In genomic region chr17:39747745-39748144, GRCh38 we compare ENCODE assay signal across 1 cellular context.
TF ChIP-seq lines count a peak whose summit lies in the region.

No MANE protein-coding gene starts in this region.

TF ChIP-seq in HepG2, 621 proteins besides CTCF, POLR2A, EP300 and RAD21:
- TF ChIP-seq ZNF800 (CRISPR knock-in tag; IDR thresholded peaks at IDR 0.05), result 0 out of 2 replicates have a peak, but pooled peaks have one; percentile 27
- TF ChIP-seq AKNA (CRISPR knock-in tag; IDR thresholded peaks at IDR 0.05; ENCODE audit: borderline replicate concordance), result no peak
- peak; percentile 23; the same call in 1 of the 2 replicates for TF ChIP-seq RBFOX2 (IDR thresholded peaks at IDR 0.05; ENCODE audit: low read depth, low read length)
- TF ChIP-seq DZIP1 (CRISPR knock-in tag; IDR thresholded peaks at IDR 0.05), result peak; percentile 43; the same call in 1 of the 2 replicates
- TF ChIP-seq ELF3 (CRISPR knock-in tag; IDR thresholded peaks at IDR 0.05), result no peak
- no peak for TF ChIP-seq POGK (CRISPR knock-in tag; conservative IDR thresholded peaks at IDR 0.05)
- 0 out of 2 replicates have a peak, but pooled peaks have one; percentile 22 for TF ChIP-seq NRL (CRISPR knock-in tag; IDR thresholded peaks at IDR 0.05; ENCODE audit: borderline replicate concordance)
- TF ChIP-seq ZKSCAN1 (IDR thresholded peaks at IDR 0.05; ENCODE audit: low read length), result peak; percentile 30; the same call in 1 of the 2 replicates
- no peak for TF ChIP-seq FOXP1 (IDR thresholded peaks at IDR 0.05)
- no peak for TF ChIP-seq FOXP1 (CRISPR knock-in tag; IDR thresholded peaks at IDR 0.05)
- TF ChIP-seq ZNF510 (CRISPR knock-in tag; IDR thresholded peaks at IDR 0.05; ENCODE audit: low read depth), result no peak
- no peak for TF ChIP-seq NFAT5 (CRISPR knock-in tag; IDR thresholded peaks at IDR 0.05)
- no peak for TF ChIP-seq ZNF557 (CRISPR knock-in tag; IDR thresholded peaks at IDR 0.05)
- TF ChIP-seq ZGPAT (CRISPR knock-in tag; IDR thresholded peaks at IDR 0.05), result 0 out of 2 replicates have a peak, but pooled peaks have one; percentile 13
- peak; percentile 50; the same call in 1 of the 2 replicates for TF ChIP-seq POLR2AphosphoS5 (IDR thresholded peaks at IDR 0.05; ENCODE audit: low read depth, low read length)
- TF ChIP-seq ZNF674 (CRISPR knock-in tag; IDR thresholded peaks at IDR 0.05; ENCODE audit: low read depth), result no peak
